14 cellular contexts compared by ENCODE assay signal in genomic region chr1:45752441-45753052, GRCh38. TPM values are rescaled to one million over a fixed set of nuclear protein-coding genes. Genes with fewer than 3 reads are reported as not detected.
DNase-seq lines count a peak whose midpoint lies in the region; ATAC-seq lines count a peak whose summit lies in the region.
"Had no signal": no experiment of that assay in that cellular context is flagged by ENCODE, and none has a peak within 500 bp of the region (broad histone marks: within the 10 kb centered on the region; RNA-seq: fewer than 3 reads in every experiment).

No MANE protein-coding gene starts in this region.

- peak overlapping the region; percentile 40 for H3K27ac Mint-ChIP-seq in activated T-cell treated with anti-CD3 and anti-CD28 coated beads, Interleukin-2, amount 50 U/mL, for 24 hours

- no peaks in the 10 kb centered on the region for H3K27me3 Mint-ChIP-seq in activated T-cell treated with anti-CD3 and anti-CD28 coated beads, Interleukin-2, amount 50 U/mL, for 24 hours

- peaks cover 6% of the 10 kb centered on the region for H3K36me3 Mint-ChIP-seq in activated T-cell treated with anti-CD3 and anti-CD28 coated beads, Interleukin-2, amount 50 U/mL, for 24 hours (ENCODE audit: low read depth)

- no peak for DNase-seq in activated T-cell treated with anti-CD3 and anti-CD28 coated beads, Interleukin-2, amount 50 U/mL, for 24 hours
- no peak for DNase-seq in activated T-cell treated with anti-CD3 and anti-CD28 coated beads for 4 hours
- peak; percentile 35 for DNase-seq in OCI-M1 (lab: John Stamatoyannopoulos, UW)
- peak; percentile 73 for DNase-seq in fibroblast of gingiva (ENCODE audit: low read depth)
- peak; percentile 1 for DNase-seq in skeletal muscle cell (ENCODE audit: low read depth)
- no peak for DNase-seq in left lobe of liver (ENCODE audit: low spot score)
- DNase-seq in NCI-H774 (lab: John Stamatoyannopoulos, UW), result no peak
- DNase-seq: activated CD4-positive, CD25-positive, alpha-beta regulatory T cell; dorsolateral prefrontal cortex; midbrain; NCI-H2171 treated with DMSO at 0.1 percent for 48 hours; thyroid gland had no signal

- H3K4me3 Mint-ChIP-seq in activated T-cell treated with anti-CD3 and anti-CD28 coated beads, Interleukin-2, amount 50 U/mL, for 24 hours, result no peak overlapping the region

- ATAC-seq in GM18498 (IDR thresholded peaks at IDR 0.05; ENCODE audit: unreplicated experiment) (no peak), left lobe of liver (no peak)

- H3K9me3 Mint-ChIP-seq in activated T-cell treated with anti-CD3 and anti-CD28 coated beads, Interleukin-2, amount 50 U/mL, for 24 hours, result peaks cover 9% of the 10 kb centered on the region

- no peak overlapping the region for H3K4me3 ChIP-seq in skeletal muscle cell (ENCODE audit: low read depth, low read length)
- H3K4me3 ChIP-seq: dorsolateral prefrontal cortex, prostate gland, thyroid gland had no signal

- H3K4me1 Mint-ChIP-seq in activated T-cell treated with anti-CD3 and anti-CD28 coated beads, Interleukin-2, amount 50 U/mL, for 24 hours (ENCODE audit: low read depth), result peaks cover 26% of the 10 kb centered on the region

RNA-seq across cellular contexts. Expression of gene IPP, which starts 2.1 kb away (rescaled TPM):
- 9.2 TPM for total RNA-seq in left lobe of liver

RNA-seq across cellular contexts. Expression of gene MAST2, which starts 50.9 kb away (rescaled TPM):
- total RNA-seq in left lobe of liver, result 11.3 TPM

Comparison
In these comparisons a context has a peak if more than half of its experiments do, and no peak if none do; other contexts are left out.
1. DNase-seq: peak in OCI-M1 (single experiment), fibroblast of gingiva (single experiment) and skeletal muscle cell (single experiment); none in activated T-cell treated with anti-CD3 and anti-CD28 coated beads, Interleukin-2, amount 50 U/mL, for 24 hours (single experiment), activated T-cell treated with anti-CD3 and anti-CD28 coated beads for 4 hours (single experiment), left lobe of liver (single experiment) and NCI-H774 (single experiment).